Comparison of ENCODE assay signal across 11 cellular contexts in the genomic region with DNA sequence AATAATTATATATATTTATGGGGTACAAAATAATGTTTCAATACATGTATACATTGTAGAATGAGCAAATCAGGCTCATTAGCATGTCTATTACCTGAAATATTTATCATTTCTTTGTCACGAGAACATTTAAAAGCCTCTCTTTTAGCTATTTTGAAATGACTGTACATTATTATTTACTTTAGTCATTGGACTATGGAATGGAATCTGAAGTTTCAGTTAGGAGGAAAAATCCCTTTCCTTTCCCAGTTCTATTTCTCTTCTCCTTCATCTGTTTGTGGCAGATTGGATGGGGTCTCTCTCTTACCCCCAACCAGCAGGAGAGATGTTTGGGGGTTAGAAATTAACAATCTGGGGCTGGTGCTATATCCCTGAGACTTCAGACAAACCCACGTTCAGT.
"Had no signal": no experiment of that assay in that cellular context is flagged by ENCODE, and none has a peak within 500 bp of the region (broad histone marks: within the 10 kb centered on the region; RNA-seq: fewer than 3 reads in every experiment).

No MANE protein-coding gene starts in this region.

- H3K9ac ChIP-seq: GM23248 had no signal

- FAIRE-seq: H1, H54 had no signal

- H2AFZ ChIP-seq: GM23248, GM23338 had no signal

- H3K36me3 ChIP-seq: HAP-1 had no signal

- H3K27ac Mint-ChIP-seq: GM23338, H9, HFFc6 had no signal

- ATAC-seq: GM23338, HCT116 had no signal

- H3K9me3 Mint-ChIP-seq: GM23338, H9 had no signal

- H3K4me3 Mint-ChIP-seq: GM23338, H9, HFFc6 had no signal

- H3K4me1 ChIP-seq: HAP-1 had no signal

- H3K27ac ChIP-seq: GM23248 had no signal

- H3K4me2 ChIP-seq: GM23338 had no signal

- DNase-seq: GM23248, GOT3, H7, H9, HCEC 1CT, HFFc6 had no signal

- H3K4me3 ChIP-seq: GM23248, GM23338, HAP-1 had no signal

- H3K9me3 ChIP-seq: HAP-1 had no signal
